In the genomic region with DNA sequence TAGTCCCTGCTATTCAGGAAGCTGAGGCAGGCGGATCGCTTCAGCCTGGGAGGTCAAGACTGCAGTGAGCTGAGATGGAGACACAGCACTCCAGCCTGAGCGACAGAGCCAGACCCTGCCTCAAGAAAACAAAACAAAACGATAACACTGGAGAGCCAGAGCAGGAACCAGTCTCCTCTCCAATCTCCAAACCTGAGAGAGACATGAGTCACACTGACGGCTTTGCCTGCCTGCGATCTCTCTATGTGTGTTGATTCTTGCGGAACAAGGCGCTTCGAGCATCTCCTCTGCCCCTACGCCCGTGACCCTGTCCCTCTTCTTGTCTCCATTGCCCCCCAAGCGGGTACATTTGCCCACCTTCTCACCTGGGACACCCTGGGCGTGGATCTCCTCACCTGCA, we compare ENCODE assay signal across 1 cellular context.
TF ChIP-seq lines count a peak whose summit lies in the region.

No MANE protein-coding gene starts in this region.

TF ChIP-seq in GM23338, 12 proteins besides CTCF, POLR2A, EP300 and RAD21:
- no peak for TF ChIP-seq ZNF331 (CRISPR knock-in tag; IDR thresholded peaks at IDR 0.05; ENCODE audit: low read depth)
- TF ChIP-seq STAT1 (IDR thresholded peaks at IDR 0.05; ENCODE audit: unreplicated experiment): no peak
- TF ChIP-seq EZH2phosphoT487 (IDR thresholded peaks at IDR 0.05; ENCODE audit: unreplicated experiment): no peak
- TF ChIP-seq ZNF114 (CRISPR knock-in tag; IDR thresholded peaks at IDR 0.05): no peak
- no peak for TF ChIP-seq REST (IDR thresholded peaks at IDR 0.05; ENCODE audit: unreplicated experiment)
- TF ChIP-seq NANOG (IDR thresholded peaks at IDR 0.05; ENCODE audit: borderline replicate concordance): no peak
- TF ChIP-seq CREB1 (CRISPR knock-in tag; IDR thresholded peaks at IDR 0.05; ENCODE audit: low read depth): no peak
- no peak for TF ChIP-seq EZH2 (IDR thresholded peaks at IDR 0.05; ENCODE audit: low read depth, unreplicated experiment)
- no peak for TF ChIP-seq JUNB (IDR thresholded peaks at IDR 0.05; ENCODE audit: unreplicated experiment)
- TF ChIP-seq ZNF462 (CRISPR knock-in tag; IDR thresholded peaks at IDR 0.05): no peak
- TF ChIP-seq, protein P1, sequence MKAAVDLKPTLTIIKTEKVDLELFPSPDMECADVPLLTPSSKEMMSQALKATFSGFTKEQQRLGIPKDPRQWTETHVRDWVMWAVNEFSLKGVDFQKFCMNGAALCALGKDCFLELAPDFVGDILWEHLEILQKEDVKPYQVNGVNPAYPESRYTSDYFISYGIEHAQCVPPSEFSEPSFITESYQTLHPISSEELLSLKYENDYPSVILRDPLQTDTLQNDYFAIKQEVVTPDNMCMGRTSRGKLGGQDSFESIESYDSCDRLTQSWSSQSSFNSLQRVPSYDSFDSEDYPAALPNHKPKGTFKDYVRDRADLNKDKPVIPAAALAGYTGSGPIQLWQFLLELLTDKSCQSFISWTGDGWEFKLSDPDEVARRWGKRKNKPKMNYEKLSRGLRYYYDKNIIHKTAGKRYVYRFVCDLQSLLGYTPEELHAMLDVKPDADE (IDR thresholded peaks at IDR 0.05): no peak
